ENCODE assay signal across 22 cellular contexts in genomic region chr7:81761821-81762220, GRCh38. TPM values are rescaled to one million over a fixed set of nuclear protein-coding genes. Genes with fewer than 3 reads are reported as not detected.
DNase-seq lines count a peak whose midpoint lies in the region; ATAC-seq and TF ChIP-seq lines count a peak whose summit lies in the region.
"Had no signal": no experiment of that assay in that cellular context is flagged by ENCODE, and none has a peak within 500 bp of the region (broad histone marks: within the 10 kb centered on the region; RNA-seq: fewer than 3 reads in every experiment).

No MANE protein-coding gene starts in this region.

- no peak overlapping the region for H2AFZ ChIP-seq in H9 (ENCODE audit: low read length)

- 0 out of 3 replicates have a peak, but pooled peaks have one; percentile 10 for TF ChIP-seq CTCF in H9 (conservative IDR thresholded peaks at IDR 0.05)
- no peak for TF ChIP-seq CTCF in heart right ventricle (IDR thresholded peaks at IDR 0.05)

- no peak overlapping the region for H2BK20ac ChIP-seq in H9 (ENCODE audit: low read depth, low read length, poor library complexity, severe bottlenecking)

- H3K79me1 ChIP-seq in H9 (ENCODE audit: insufficient read depth, low read depth, low read length, poor library complexity, severe bottlenecking), result no peaks in the 10 kb centered on the region

- no peak overlapping the region for H2BK120ac ChIP-seq in H9 (ENCODE audit: low read depth, low read length, poor library complexity, severe bottlenecking)

- no peak overlapping the region for H3K56ac ChIP-seq in H9 (ENCODE audit: insufficient read length, low read depth, low read length)

- no peak overlapping the region for H3K14ac ChIP-seq in H9 (ENCODE audit: insufficient read depth, low read length)

- H4K91ac ChIP-seq in H9 (ENCODE audit: insufficient read length, low read depth, low read length), result no peak overlapping the region

- H3K9ac ChIP-seq in H9 (ENCODE audit: extremely low read depth, insufficient read length, low read length), result no peak overlapping the region
- H3K9ac ChIP-seq: BLaER1 treated with 17β-estradiol and CSF1 and Interleukin-3, amounts not matched to agents 10 nM and 100 nM; KMS-11 had no signal

- no peak overlapping the region for H3K4me3 Mint-ChIP-seq in H9
- H3K4me3 Mint-ChIP-seq: CD4-positive, alpha-beta memory T cell had no signal

- no CpG with 5 or more reads among the region's 2 CpGs for WGBS in H9 (ENCODE audit: extremely low coverage, insufficient read length, low lambda C conversion rate)
- 83 to 85% methylated on average over 2 of the region's 2 CpGs for WGBS in heart right ventricle, 2 donors

- H3K27me3 ChIP-seq in H9 (ENCODE audit: insufficient read depth, low read length), result no peaks in the 10 kb centered on the region
- H3K27me3 ChIP-seq in heart right ventricle, result no peaks in the 10 kb centered on the region
- H3K27me3 ChIP-seq: BLaER1 treated with 17β-estradiol and CSF1 and Interleukin-3, amounts not matched to agents 10 nM and 100 nM had no signal

- peaks cover 0 to 24% (median 0%) of the 10 kb centered on the region in 9 donors for H3K36me3 ChIP-seq in heart right ventricle

- H3K4ac ChIP-seq in H9 (ENCODE audit: low read depth, low read length), result no peak overlapping the region

- no peaks in the 10 kb centered on the region; a peak in 1 of 5 replicates for H3K9me3 Mint-ChIP-seq in H9

- H3K4me3 ChIP-seq in heart right ventricle, result no peak overlapping the region
- H3K4me3 ChIP-seq: SK-N-MC had no signal

- H3K9me3 ChIP-seq in H9 (ENCODE audit: control insufficient read depth, low read depth, low read length) (no peaks in the 10 kb centered on the region), heart right ventricle (no peaks in the 10 kb centered on the region)
- H3K9me3 ChIP-seq: Caco-2 had no signal

- no peak overlapping the region for H4K8ac ChIP-seq in H9 (replicated peaks; ENCODE audit: insufficient read length, low read depth, low read length)

- no peaks in the 10 kb centered on the region for H3K79me2 ChIP-seq in H9 (ENCODE audit: insufficient read depth, low read length)

- H3K4me1 Mint-ChIP-seq in H9, result peaks cover 22 to 24% of the 10 kb centered on the region in 2 experiments
- H3K4me1 Mint-ChIP-seq: CD4-positive, alpha-beta memory T cell had no signal

- H3K4me1 ChIP-seq in H9 (ENCODE audit: insufficient read depth, low read length), result no peaks in the 10 kb centered on the region
- peaks cover 0 to 23% (median 0%) of the 10 kb centered on the region in 9 donors for H3K4me1 ChIP-seq in heart right ventricle
- H3K4me1 ChIP-seq: Caco-2 had no signal

- H3K18ac ChIP-seq in H9 (ENCODE audit: insufficient read length, low read depth, low read length), result no peak overlapping the region

- no peaks in the 10 kb centered on the region for H3K23me2 ChIP-seq in H9 (ENCODE audit: insufficient read length, low read depth, low read length, poor library complexity, severe bottlenecking)

- no peak overlapping the region for H3T11ph ChIP-seq in H9 (ENCODE audit: low read length)

- H3K4me2 ChIP-seq in H9 (ENCODE audit: insufficient read depth, insufficient read length, low read length), result no peak overlapping the region
- H3K4me2 ChIP-seq: KMS-11 had no signal

- H4K20me1 ChIP-seq in H9 (ENCODE audit: control insufficient read depth, insufficient read depth, insufficient read length), result no peaks in the 10 kb centered on the region

- H3K23ac ChIP-seq in H9 (ENCODE audit: insufficient read length, low read depth, low read length), result no peak overlapping the region

- 0 out of 7 replicates have a peak, but pooled peaks cover 0 to 3% (median 0%) of the 10 kb centered on the region in 3 experiments for H3K36me3 Mint-ChIP-seq in H9 (ENCODE audit: insufficient read depth in 1 of 3, low read depth in 3 of 3)
- H3K36me3 Mint-ChIP-seq: CD4-positive, alpha-beta memory T cell had no signal

- DNase-seq in H9, result peak; percentile 60
- peak; percentile 48 for DNase-seq in ecto neural progenitor cell (ENCODE audit: low spot score)
- DNase-seq in iPS-NIHi7 (ENCODE audit: extremely low spot score), result peak; percentile 31
- DNase-seq in heart right ventricle, result no peak
- DNase-seq: ACHN; Caco-2; CD4-positive, alpha-beta memory T cell; HCEC 1CT; IMR-90; NCI-H1092 treated with DMSO at 0.1 percent for 48 hours; NCI-H1436 treated with DMSO at 0.1 percent for 48 hours; NCI-H1930; NCI-H2227 treated with DMSO at 0.1 percent for 48 hours; NCI-H510A; SHP77 treated with DMSO at 0.1 percent for 48 hours had no signal

- intact Hi-C loops in heart right ventricle (cut with DNase I), result no loop called here

- H3K27ac ChIP-seq in H9 (ENCODE audit: insufficient read length, low read depth, low read length) (no peak overlapping the region), heart right ventricle (no peak overlapping the region)
- H3K27ac ChIP-seq: BLaER1 treated with 17β-estradiol and CSF1 and Interleukin-3, amounts not matched to agents 10 nM and 100 nM; KMS-11; RWPE1; SK-N-MC had no signal

- ATAC-seq in HG02759 (IDR thresholded peaks at IDR 0.05; ENCODE audit: unreplicated experiment) (no peak), heart right ventricle (no peak), GM21526 (IDR thresholded peaks at IDR 0.05; ENCODE audit: low FRiP score, unreplicated experiment) (no peak), GM21717 (IDR thresholded peaks at IDR 0.05; ENCODE audit: unreplicated experiment) (no peak)

- no peak overlapping the region for H4K5ac ChIP-seq in H9 (ENCODE audit: insufficient read length, low read depth, low read length)

- H3K27ac Mint-ChIP-seq in H9, result 0 out of 7 replicates have a peak overlapping the region, but pooled peaks of 1 of the 3 experiments have one; percentile 51
- H3K27ac Mint-ChIP-seq: CD4-positive, alpha-beta memory T cell had no signal

- no peak overlapping the region for H2BK5ac ChIP-seq in H9 (ENCODE audit: insufficient read length, low read length)

- no peak overlapping the region for H2AK5ac ChIP-seq in H9 (ENCODE audit: insufficient read length, low read length)

- peaks cover 2% of the 10 kb centered on the region; the same call in 1 of the 2 replicates for H3K27me3 Mint-ChIP-seq in H9 (ENCODE audit: low read depth)
- H3K27me3 Mint-ChIP-seq: CD4-positive, alpha-beta memory T cell had no signal

- H2BK12ac ChIP-seq in H9 (ENCODE audit: insufficient read length, low read depth, low read length), result no peak overlapping the region

- no peak overlapping the region for H2BK15ac ChIP-seq in H9 (ENCODE audit: low read depth, low read length)

RNA-seq across cellular contexts. Expression of gene HGF, which starts 8.0 kb away (rescaled TPM):
- 0.04 and 0.15 TPM in 2 replicates for total RNA-seq in H9 (2021)
- total RNA-seq in heart right ventricle, result 1 to 10 TPM; 1.4 to 5.8 (median 2.9) TPM
- 1 to 10 TPM; 1.2 to 1.5 TPM for polyA plus RNA-seq in heart right ventricle
- total RNA-seq: Caco-2; CD4-positive, alpha-beta memory T cell had no signal
- polyA plus RNA-seq: CD4-positive, alpha-beta memory T cell had no signal

Comparison
In these comparisons a context has a peak if more than half of its experiments do, and no peak if none do; other contexts are left out.
1. DNase-seq: peak in H9 (single experiment), ecto neural progenitor cell (single experiment) and iPS-NIHi7 (single experiment); none in heart right ventricle (0 of 2).